Comparison of ENCODE assay signal across 18 cellular contexts in the genomic region with DNA sequence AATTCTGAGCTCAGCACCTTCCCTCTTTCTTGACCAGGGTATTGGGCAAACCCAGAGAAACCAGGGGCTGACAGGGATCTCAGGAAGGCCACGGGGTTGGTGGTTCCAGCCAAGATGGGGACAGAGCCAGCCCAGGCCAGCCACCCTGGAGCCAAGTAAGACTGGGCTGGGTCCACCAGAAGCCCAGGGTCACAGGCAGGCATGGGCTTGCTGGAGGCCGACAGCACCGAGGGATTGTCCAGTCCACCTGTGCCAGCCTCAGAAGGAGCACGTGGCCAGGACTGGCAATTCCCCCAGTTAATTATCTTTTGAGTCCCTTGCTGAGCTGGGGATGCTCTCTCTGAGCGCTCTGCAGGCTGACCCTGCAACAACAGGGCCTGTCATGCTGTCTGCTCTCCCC.
A peak's percentile ranks its signal among the peaks of the same experiment; 100 is the strongest.
DNase-seq lines count a peak whose midpoint lies in the region; ATAC-seq, FAIRE-seq and TF ChIP-seq lines count a peak whose summit lies in the region.
"Had no signal": no experiment of that assay in that cellular context is flagged by ENCODE, and none has a peak within 500 bp of the region (broad histone marks: within the 10 kb centered on the region; RNA-seq: fewer than 3 reads in every experiment).

No MANE protein-coding gene starts in this region.

- H3K27ac Mint-ChIP-seq in glutamatergic neuron (ENCODE audit: unreplicated experiment), result peak overlapping the region; percentile 93
- no peak overlapping the region for H3K27ac Mint-ChIP-seq in stimulated activated naive B cell treated with anti-CD40 and anti-IgM and Interleukin-4, amounts not matched to agents 10 μg/mL and 1 μg/mL and 100 μg/mL, for 72 hours

- WGBS in adrenal gland, 4 donors, result 45 to 83% (median 50%) methylated on average over 1 to 5 of the region's 5 CpGs
- 88 to 92% methylated on average over 5 of the region's 5 CpGs for WGBS in sigmoid colon, 2 donors
- WGBS in upper lobe of left lung, 2 donors, result 88 to 90% methylated on average over 2 to 5 of the region's 5 CpGs
- 67% methylated on average over 1 of the region's 5 CpGs for WGBS in HepG2 (ENCODE audit: low lambda C conversion rate)

- no peaks in the 10 kb centered on the region for H3K9me3 ChIP-seq in PC-3 (ENCODE audit: low read length)
- no peaks in the 10 kb centered on the region for H3K9me3 ChIP-seq in adrenal gland (replicated peaks in 1 of 3)
- no peaks in the 10 kb centered on the region for H3K9me3 ChIP-seq in sigmoid colon
- no peaks in the 10 kb centered on the region for H3K9me3 ChIP-seq in upper lobe of left lung
- no peaks in the 10 kb centered on the region for H3K9me3 ChIP-seq in HepG2 (ENCODE audit: low read length)
- H3K9me3 ChIP-seq: MG63 had no signal

- no peak for ATAC-seq in PC-3
- ATAC-seq in upper lobe of left lung (ENCODE audit: low FRiP score in 2 of 2), result no peak
- no peak for ATAC-seq in stimulated activated naive B cell treated with anti-CD40 and anti-IgM and Interleukin-4, amounts not matched to agents 10 μg/mL and 1 μg/mL and 100 μg/mL, for 72 hours (replicated peaks)
- ATAC-seq in HepG2, result no peak

- BruUV-seq in PC-3 (replicated peaks; lab: Mats Ljungman, UMichigan) (TSS peak; percentile 4), HepG2 (replicated peaks; lab: Mats Ljungman, UMichigan) (no TSS peak)

- intact Hi-C loops in PC-3 (cut with micrococcal nuclease), result no loop called here
- intact Hi-C loops in adrenal gland (cut with DNase I), result no loop called here
- intact Hi-C loops in sigmoid colon (cut with DNase I), result no loop called here
- intact Hi-C loops in HepG2 (cut with micrococcal nuclease; ENCODE audit: unreplicated experiment), result no loop called here

- in situ Hi-C loops in HepG2 (cut with HindIII; ENCODE audit: extremely low pct_ligation_motif_present, low pct_unique_long_range_greater_than_20kb), result no loop called here

- H3K4me3 Mint-ChIP-seq in glutamatergic neuron (ENCODE audit: unreplicated experiment), result peak overlapping the region; percentile 74
- no peak overlapping the region for H3K4me3 Mint-ChIP-seq in stimulated activated naive B cell treated with anti-CD40 and anti-IgM and Interleukin-4, amounts not matched to agents 10 μg/mL and 1 μg/mL and 100 μg/mL, for 72 hours

- H4K20me1 ChIP-seq in PC-3 (ENCODE audit: low read length), result no peaks in the 10 kb centered on the region
- peaks cover 17% of the 10 kb centered on the region; the same call in 1 of the 2 replicates for H4K20me1 ChIP-seq in HepG2 (ENCODE audit: insufficient read depth, low read length)

- H3K9me3 Mint-ChIP-seq in glutamatergic neuron (ENCODE audit: unreplicated experiment), result peaks cover 46% of the 10 kb centered on the region
- H3K9me3 Mint-ChIP-seq in stimulated activated naive B cell treated with anti-CD40 and anti-IgM and Interleukin-4, amounts not matched to agents 10 μg/mL and 1 μg/mL and 100 μg/mL, for 72 hours, result no peaks in the 10 kb centered on the region

- no peaks in the 10 kb centered on the region for H3F3A ChIP-seq in PC-3 (ENCODE audit: low read length, unreplicated experiment)

- TF ChIP-seq EP300 in sigmoid colon (IDR thresholded peaks at IDR 0.05) (no peak), upper lobe of left lung (IDR thresholded peaks at IDR 0.05) (no peak), HepG2 (IDR thresholded peaks at IDR 0.05; ENCODE audit: low read depth in 2 of 2, low read length in 2 of 2) (no peak), HepG2 (CRISPR knock-in tag; IDR thresholded peaks at IDR 0.05; ENCODE audit: borderline replicate concordance) (no peak)

- DNase-seq in PC-3, result no peak
- DNase-seq in adrenal gland, result peak in 5 of 7 donors; percentile 58 to 79 (median 75)
- peak; percentile 65 for DNase-seq in glutamatergic neuron
- DNase-seq in sigmoid colon, result no peak
- DNase-seq in SKM-1 (lab: John Stamatoyannopoulos, UW; ENCODE audit: unreplicated experiment), result no peak
- no peak for DNase-seq in upper lobe of left lung
- DNase-seq in stimulated activated naive B cell treated with anti-CD40 and anti-IgM and Interleukin-4, amounts not matched to agents 10 μg/mL and 1 μg/mL and 100 μg/mL, for 72 hours, result no peak
- no peak for DNase-seq in HepG2 (ENCODE audit: low spot score)
- DNase-seq: DMS153, EL, MG63, NCI-H1092 treated with DMSO at 0.1 percent for 48 hours, NCI-H1694, NCI-H2107, NCI-H446, SIG-M5 had no signal

- H3K9ac ChIP-seq in PC-3 (ENCODE audit: low read length) (no peak overlapping the region), HepG2 (ENCODE audit: insufficient read depth, low read depth, low read length) (no peak overlapping the region)

- H3K27me3 Mint-ChIP-seq in glutamatergic neuron (ENCODE audit: unreplicated experiment), result peaks cover 44% of the 10 kb centered on the region
- H3K27me3 Mint-ChIP-seq in stimulated activated naive B cell treated with anti-CD40 and anti-IgM and Interleukin-4, amounts not matched to agents 10 μg/mL and 1 μg/mL and 100 μg/mL, for 72 hours, result no peaks in the 10 kb centered on the region

- no peaks in the 10 kb centered on the region for H3K79me2 ChIP-seq in PC-3 (ENCODE audit: low read length)
- H3K79me2 ChIP-seq in HepG2 (ENCODE audit: insufficient read depth, low read length), result no peaks in the 10 kb centered on the region

- CTCF ChIA-PET in PC-3 (lab: Charles Lee), result interaction anchor here (0.7 kb wide), 1 partner anchor 16 kb away, joined by 3 read pairs; no protein-coding TSS in a partner anchor
- CTCF ChIA-PET in HepG2 (lab: Yijun Ruan, JAX; ENCODE audit: low intra/inter-chr PET ratio, low total read pairs), result no interaction called here

- H3K4me2 ChIP-seq in PC-3 (ENCODE audit: low read length), result no peak overlapping the region
- H3K4me2 ChIP-seq in HepG2 (ENCODE audit: low read depth, low read length), result no peak overlapping the region

- no peak overlapping the region for H3K4me3 ChIP-seq in PC-3 (ENCODE audit: low read length)
- no peak overlapping the region for H3K4me3 ChIP-seq in adrenal gland
- no peak overlapping the region for H3K4me3 ChIP-seq in sigmoid colon
- no peak overlapping the region for H3K4me3 ChIP-seq in upper lobe of left lung
- no peak overlapping the region for H3K4me3 ChIP-seq in HepG2 (replicated peaks in 1 of 3; ENCODE audit: insufficient read depth in 1 of 3, low read depth in 2 of 3, low read length in 3 of 3)
- H3K4me3 ChIP-seq: MG63 had no signal

- TF ChIP-seq POLR2A in adrenal gland (IDR thresholded peaks at IDR 0.05), result no peak
- no peak for TF ChIP-seq POLR2A in sigmoid colon (IDR thresholded peaks at IDR 0.05)
- no peak for TF ChIP-seq POLR2A in upper lobe of left lung (IDR thresholded peaks at IDR 0.05)
- TF ChIP-seq POLR2A in HepG2 (IDR thresholded peaks at IDR 0.05; ENCODE audit: insufficient read depth in 1 of 2, low read depth in 2 of 2, low read length in 2 of 2), result no peak

- H3K36me3 ChIP-seq in PC-3 (ENCODE audit: low read depth, low read length) (peaks cover 6% of the 10 kb centered on the region; the same call in 1 of the 2 replicates), adrenal gland (replicated peaks in 1 of 2) (peaks cover 0 to 24% of the 10 kb centered on the region in 2 donors), sigmoid colon (peaks cover 12 to 45% (median 17%) of the 10 kb centered on the region in 4 donors), upper lobe of left lung (peaks cover 0 to 41% (median 29%) of the 10 kb centered on the region in 4 donors), HepG2 (replicated peaks in 1 of 2; ENCODE audit: control insufficient read depth in 1 of 2, insufficient read depth in 2 of 2, low read length in 2 of 2) (peaks cover 37 to 76% of the 10 kb centered on the region in 2 experiments; a peak in 4 of 5 replicates)

- peaks cover 62% of the 10 kb centered on the region for H3K4me1 Mint-ChIP-seq in glutamatergic neuron (ENCODE audit: low read depth, unreplicated experiment)
- peaks cover 38 to 40% of the 10 kb centered on the region in 2 donors for H3K4me1 Mint-ChIP-seq in stimulated activated naive B cell treated with anti-CD40 and anti-IgM and Interleukin-4, amounts not matched to agents 10 μg/mL and 1 μg/mL and 100 μg/mL, for 72 hours

- no peak for TF ChIP-seq CTCF in PC-3 (conservative IDR thresholded peaks at IDR 0.05; ENCODE audit: low read depth, low read length)
- no peak for TF ChIP-seq CTCF in adrenal gland (IDR thresholded peaks at IDR 0.05)
- TF ChIP-seq CTCF in glutamatergic neuron (IDR thresholded peaks at IDR 0.05; ENCODE audit: partially characterized antibody, unreplicated experiment), result no peak
- no peak for TF ChIP-seq CTCF in sigmoid colon (IDR thresholded peaks at IDR 0.05)
- TF ChIP-seq CTCF in upper lobe of left lung (IDR thresholded peaks at IDR 0.05), result no peak
- TF ChIP-seq CTCF in HepG2 (CRISPR knock-in tag; IDR thresholded peaks at IDR 0.05), result no peak

- no peaks in the 10 kb centered on the region for H3K27me3 ChIP-seq in PC-3 (ENCODE audit: low read length)
- H3K27me3 ChIP-seq in adrenal gland, result no peaks in the 10 kb centered on the region
- no peaks in the 10 kb centered on the region for H3K27me3 ChIP-seq in sigmoid colon
- no peaks in the 10 kb centered on the region for H3K27me3 ChIP-seq in upper lobe of left lung
- no peaks in the 10 kb centered on the region for H3K27me3 ChIP-seq in HepG2 (ENCODE audit: control insufficient read depth in 1 of 2, insufficient read depth in 2 of 2, low read length in 2 of 2)
- H3K27me3 ChIP-seq: MG63 had no signal

- TF ChIP-seq RAD21 in HepG2 (CRISPR knock-in tag; IDR thresholded peaks at IDR 0.05), result no peak

- no peaks in the 10 kb centered on the region for H3K4me1 ChIP-seq in PC-3 (ENCODE audit: insufficient read depth, low read length)
- peaks cover 24 to 53% of the 10 kb centered on the region in 2 donors for H3K4me1 ChIP-seq in adrenal gland (replicated peaks in 1 of 2)
- peaks cover 0 to 61% (median 40%) of the 10 kb centered on the region in 4 donors for H3K4me1 ChIP-seq in sigmoid colon
- H3K4me1 ChIP-seq in upper lobe of left lung, result peaks cover 28 to 31% (median 30%) of the 10 kb centered on the region in 4 donors
- H3K4me1 ChIP-seq in HepG2 (ENCODE audit: insufficient read depth, low read length), result no peaks in the 10 kb centered on the region

- POLR2A ChIA-PET in PC-3 (lab: Charles Lee; ENCODE audit: unreplicated experiment), result no interaction called here
- POLR2A ChIA-PET in HepG2 (lab: Yijun Ruan, JAX), result no interaction called here

- FAIRE-seq in HepG2 (lab: Jason Lieb, UNC), result no peak
- FAIRE-seq: H54 had no signal

- H3K9me2 ChIP-seq in PC-3 (replicated peaks; ENCODE audit: low read length), result no peaks in the 10 kb centered on the region

- H3K27ac ChIP-seq in PC-3 (ENCODE audit: low read length), result no peak overlapping the region
- H3K27ac ChIP-seq in adrenal gland, result peak overlapping the region in 2 of 5 donors; percentile 14 to 91
- H3K27ac ChIP-seq in sigmoid colon, result peak overlapping the region in 3 of 4 donors; percentile 87 to 96 (median 94)
- H3K27ac ChIP-seq in upper lobe of left lung, result no peak overlapping the region
- no peak overlapping the region for H3K27ac ChIP-seq in HepG2 (ENCODE audit: extremely low read length, insufficient read depth, low read length)
- H3K27ac ChIP-seq: C4-2B had no signal

- H3K36me3 Mint-ChIP-seq in glutamatergic neuron (ENCODE audit: unreplicated experiment), result peaks cover 8% of the 10 kb centered on the region
- peaks cover 47 to 70% of the 10 kb centered on the region in 2 donors for H3K36me3 Mint-ChIP-seq in stimulated activated naive B cell treated with anti-CD40 and anti-IgM and Interleukin-4, amounts not matched to agents 10 μg/mL and 1 μg/mL and 100 μg/mL, for 72 hours

- H2AFZ ChIP-seq in PC-3 (ENCODE audit: low read length) (no peak overlapping the region), HepG2 (ENCODE audit: low read length) (no peak overlapping the region)

Comparison
In these comparisons a context has a peak if more than half of its experiments do, and no peak if none do; other contexts are left out.
1. DNase-seq: peak in adrenal gland (5 of 7) and glutamatergic neuron (single experiment); none in PC-3 (single experiment), sigmoid colon (single experiment), SKM-1 (single experiment), upper lobe of left lung (0 of 2), stimulated activated naive B cell treated with anti-CD40 and anti-IgM and Interleukin-4, amounts not matched to agents 10 μg/mL and 1 μg/mL and 100 μg/mL, for 72 hours (single experiment) and HepG2 (single experiment).
2. H3K27ac ChIP-seq: peak in sigmoid colon (3 of 4); none in PC-3 (single experiment), upper lobe of left lung (0 of 4) and HepG2 (single experiment).